ENCODE assay signal across 20 cellular contexts in the genomic region with DNA sequence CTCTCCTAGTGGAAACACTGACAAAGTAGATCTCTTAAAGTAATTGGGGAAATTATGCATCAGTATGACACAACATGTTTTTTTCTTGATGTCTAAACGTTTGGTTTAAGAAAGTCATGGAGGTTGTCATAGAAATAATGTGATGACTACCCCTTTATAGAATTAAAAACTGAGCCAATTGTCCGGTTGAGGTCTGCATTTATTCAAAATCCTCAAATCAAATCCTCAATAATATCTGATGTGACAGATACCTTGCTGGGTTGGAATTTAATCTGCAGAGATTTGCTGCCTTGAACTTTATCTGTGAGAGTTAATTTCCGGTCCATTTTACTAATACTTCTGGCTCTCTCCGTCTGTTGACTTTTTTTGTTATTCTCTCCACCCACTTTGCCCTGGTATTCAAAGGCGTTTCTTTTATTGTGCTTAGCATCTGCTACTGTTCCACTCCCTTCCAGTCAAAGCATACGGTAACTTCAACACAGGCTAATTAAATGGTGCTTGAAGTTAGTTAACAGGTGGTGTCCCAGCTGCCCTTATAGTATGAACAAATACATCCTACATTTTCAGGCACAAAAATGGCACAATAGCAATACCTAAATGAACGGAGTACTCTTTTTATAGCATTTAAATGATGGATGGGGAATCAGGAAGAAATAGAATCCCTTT.
DNase-seq lines count a peak whose midpoint lies in the region; ATAC-seq and TF ChIP-seq lines count a peak whose summit lies in the region.
"Had no signal": no experiment of that assay in that cellular context is flagged by ENCODE, and none has a peak within 500 bp of the region (broad histone marks: within the 10 kb centered on the region; RNA-seq: fewer than 3 reads in every experiment).

No MANE protein-coding gene starts in this region.

- POLR2A ChIA-PET in activated CD8-positive, alpha-beta T cell treated with anti-CD3 and anti-CD28 coated beads for 36 hours (lab: Charles Lee), result no interaction called here
- POLR2A ChIA-PET in CD8-positive, alpha-beta memory T cell (lab: Charles Lee), result no interaction called here

- no peaks in the 10 kb centered on the region for H3K27me3 Mint-ChIP-seq in activated CD8-positive, alpha-beta T cell treated with anti-CD3 and anti-CD28 coated beads for 36 hours
- no peaks in the 10 kb centered on the region for H3K27me3 Mint-ChIP-seq in effector memory CD8-positive, alpha-beta T cell
- no peaks in the 10 kb centered on the region for H3K27me3 Mint-ChIP-seq in CD8-positive, alpha-beta memory T cell
- H3K27me3 Mint-ChIP-seq: dendritic cell treated with granulocyte-macrophage colony-stimulating factor and Interleukin-4, amounts not matched to agents 40 ng/mL and 50 ng/mL, for 4 days; IgD-negative memory B cell had no signal

- H3K27me3 ChIP-seq in SJSA1 (replicated peaks), result no peaks in the 10 kb centered on the region
- no peaks in the 10 kb centered on the region for H3K27me3 ChIP-seq in CD8-positive, alpha-beta memory T cell (ENCODE audit: insufficient read depth, low read length, poor library complexity, severe bottlenecking)
- H3K27me3 ChIP-seq: adrenal gland had no signal

- peaks cover 12% of the 10 kb centered on the region for H3K4me1 ChIP-seq in SJSA1 (replicated peaks)
- no peaks in the 10 kb centered on the region for H3K4me1 ChIP-seq in CD8-positive, alpha-beta memory T cell (ENCODE audit: insufficient read depth, low read length)
- H3K4me1 ChIP-seq: adrenal gland had no signal

- ATAC-seq in activated CD8-positive, alpha-beta T cell treated with anti-CD3 and anti-CD28 coated beads for 36 hours, result no peak
- no peak for ATAC-seq in effector memory CD8-positive, alpha-beta T cell (replicated peaks)

- no peaks in the 10 kb centered on the region for H3K9me3 ChIP-seq in SJSA1 (replicated peaks)
- no peaks in the 10 kb centered on the region for H3K9me3 ChIP-seq in CD8-positive, alpha-beta memory T cell (ENCODE audit: low read length)
- H3K9me3 ChIP-seq: adrenal gland had no signal

- no peak overlapping the region for H3K4me3 ChIP-seq in SJSA1
- H3K4me3 ChIP-seq in CD8-positive, alpha-beta memory T cell (ENCODE audit: low read length), result no peak overlapping the region
- H3K4me3 ChIP-seq: adrenal gland, lung had no signal

- TF ChIP-seq CTCF in activated CD8-positive, alpha-beta T cell treated with anti-CD3 and anti-CD28 coated beads for 36 hours (IDR thresholded peaks at IDR 0.05), result no peak

- H3K27ac ChIP-seq in SJSA1, result peak overlapping the region; percentile 18; the same call in 1 of the 2 replicates
- no peak overlapping the region for H3K27ac ChIP-seq in CD8-positive, alpha-beta memory T cell (ENCODE audit: low read depth, low read length)
- H3K27ac ChIP-seq: adrenal gland had no signal

- H3K36me3 ChIP-seq in SJSA1, result no peaks in the 10 kb centered on the region
- H3K36me3 ChIP-seq in CD8-positive, alpha-beta memory T cell (ENCODE audit: insufficient read depth, low read length), result no peaks in the 10 kb centered on the region
- H3K36me3 ChIP-seq: adrenal gland had no signal

- no peak overlapping the region for H3K4me3 Mint-ChIP-seq in activated CD8-positive, alpha-beta T cell treated with anti-CD3 and anti-CD28 coated beads for 36 hours
- H3K4me3 Mint-ChIP-seq in effector memory CD8-positive, alpha-beta T cell, result no peak overlapping the region
- no peak overlapping the region for H3K4me3 Mint-ChIP-seq in CD8-positive, alpha-beta memory T cell
- H3K4me3 Mint-ChIP-seq: dendritic cell treated with granulocyte-macrophage colony-stimulating factor and Interleukin-4, amounts not matched to agents 40 ng/mL and 50 ng/mL, for 4 days; IgD-negative memory B cell; neural crest cell had no signal

- no peaks in the 10 kb centered on the region for H3K36me3 Mint-ChIP-seq in activated CD8-positive, alpha-beta T cell treated with anti-CD3 and anti-CD28 coated beads for 36 hours (ENCODE audit: low read depth)
- no peaks in the 10 kb centered on the region for H3K36me3 Mint-ChIP-seq in effector memory CD8-positive, alpha-beta T cell (ENCODE audit: insufficient read depth)
- H3K36me3 Mint-ChIP-seq in CD8-positive, alpha-beta memory T cell, result no peaks in the 10 kb centered on the region
- H3K36me3 Mint-ChIP-seq: IgD-negative memory B cell had no signal

- CTCF ChIA-PET in activated CD8-positive, alpha-beta T cell treated with anti-CD3 and anti-CD28 coated beads for 36 hours (lab: Charles Lee), result no interaction called here
- CTCF ChIA-PET in CD8-positive, alpha-beta memory T cell (lab: Charles Lee), result no interaction called here

- no peaks in the 10 kb centered on the region for H3K9me3 Mint-ChIP-seq in activated CD8-positive, alpha-beta T cell treated with anti-CD3 and anti-CD28 coated beads for 36 hours
- peaks cover 9 to 16% of the 10 kb centered on the region in 2 donors for H3K9me3 Mint-ChIP-seq in effector memory CD8-positive, alpha-beta T cell
- H3K9me3 Mint-ChIP-seq in CD8-positive, alpha-beta memory T cell, result peaks cover 4 to 46% (median 12%) of the 10 kb centered on the region in 5 donors
- H3K9me3 Mint-ChIP-seq: dendritic cell treated with granulocyte-macrophage colony-stimulating factor and Interleukin-4, amounts not matched to agents 40 ng/mL and 50 ng/mL, for 4 days had no signal

- no peaks in the 10 kb centered on the region for H3K4me1 Mint-ChIP-seq in activated CD8-positive, alpha-beta T cell treated with anti-CD3 and anti-CD28 coated beads for 36 hours (ENCODE audit: low read depth)
- no peaks in the 10 kb centered on the region for H3K4me1 Mint-ChIP-seq in effector memory CD8-positive, alpha-beta T cell (ENCODE audit: low read depth in 2 of 2)
- no peaks in the 10 kb centered on the region for H3K4me1 Mint-ChIP-seq in CD8-positive, alpha-beta memory T cell
- H3K4me1 Mint-ChIP-seq: IgD-negative memory B cell had no signal

- intact Hi-C loops in activated CD8-positive, alpha-beta T cell treated with anti-CD3 and anti-CD28 coated beads for 36 hours (cut with micrococcal nuclease), result no loop called here

- H3K27ac Mint-ChIP-seq in activated CD8-positive, alpha-beta T cell treated with anti-CD3 and anti-CD28 coated beads for 36 hours, result no peak overlapping the region
- H3K27ac Mint-ChIP-seq in effector memory CD8-positive, alpha-beta T cell, result no peak overlapping the region
- no peak overlapping the region for H3K27ac Mint-ChIP-seq in CD8-positive, alpha-beta memory T cell
- H3K27ac Mint-ChIP-seq: dendritic cell treated with granulocyte-macrophage colony-stimulating factor and Interleukin-4, amounts not matched to agents 40 ng/mL and 50 ng/mL, for 4 days; IgD-negative memory B cell had no signal

- DNase-seq in AG20443 (ENCODE audit: low spot score) (peak; percentile 11), NCI-H1105 (lab: John Stamatoyannopoulos, UW) (peak; percentile 18), SJSA1 (ENCODE audit: low read depth in 1 of 2, low spot score in 2 of 2) (peak in 1 of 2 experiments; percentile 6), iris pigment epithelial cell (ENCODE audit: low read depth) (peak; percentile 62), D341Med (ENCODE audit: low spot score) (no peak)
- no peak for DNase-seq in activated CD8-positive, alpha-beta T cell treated with anti-CD3 and anti-CD28 coated beads for 36 hours
- no peak for DNase-seq in effector memory CD8-positive, alpha-beta T cell
- no peak for DNase-seq in CD8-positive, alpha-beta memory T cell
- DNase-seq: activated CD4-positive, alpha-beta T cell treated with anti-CD3 and anti-CD28 coated beads, Interleukin-2, amount 50 U/mL, for 1 hour; activated T-cell treated with anti-CD3 and anti-CD28 coated beads, Interleukin-2, amount 50 U/mL, for 48 hours; adrenal gland; H7; NCI-H1436; NK-92 treated with Interleukin-12 subunit alpha and Interleukin-12 subunit beta, amount 100 ng/mL, for 24 hours; SIG-M5; stimulated activated naive CD4-positive, alpha-beta T cell had no signal

Comparison
In these comparisons a context has a peak if more than half of its experiments do, and no peak if none do; other contexts are left out.
1. DNase-seq: peak in AG20443 (single experiment), NCI-H1105 (single experiment) and iris pigment epithelial cell (single experiment); none in D341Med (single experiment), activated CD8-positive, alpha-beta T cell treated with anti-CD3 and anti-CD28 coated beads for 36 hours (single experiment), effector memory CD8-positive, alpha-beta T cell (0 of 3) and CD8-positive, alpha-beta memory T cell (0 of 5).